Comparison of ENCODE assay signal across 12 cellular contexts in genomic region chr14:22569749-22570131, GRCh38. TPM values are rescaled to one million over a fixed set of nuclear protein-coding genes. Genes with fewer than 3 reads are reported as not detected.
DNase-seq lines count a peak whose midpoint lies in the region; ATAC-seq and TF ChIP-seq lines count a peak whose summit lies in the region.
"Had no signal": no experiment of that assay in that cellular context is flagged by ENCODE, and none has a peak within 500 bp of the region (broad histone marks: within the 10 kb centered on the region; RNA-seq: fewer than 3 reads in every experiment).

No MANE protein-coding gene starts in this region.

- intact Hi-C loops in activated CD8-positive, alpha-beta T cell treated with anti-CD3 and anti-CD28 coated beads for 36 hours (cut with micrococcal nuclease), result loop anchor here (1.0 to 10.0 kb wide), 7 partner anchors 12 to 652 kb away; partner anchors contain the start of gene MRPL52

- peak overlapping the region; percentile 86 for H3K4me3 Mint-ChIP-seq in activated CD8-positive, alpha-beta T cell treated with anti-CD3 and anti-CD28 coated beads for 36 hours

- H3K36me3 ChIP-seq in BLaER1, result peaks cover 45% of the 10 kb centered on the region
- peaks cover 38 to 39% of the 10 kb centered on the region in 2 donors for H3K36me3 ChIP-seq in mucosa of rectum (ENCODE audit: control insufficient read depth in 2 of 2, insufficient read depth in 2 of 2, low read length in 2 of 2)

- peak overlapping the region; percentile 94 for H3K27ac Mint-ChIP-seq in activated CD8-positive, alpha-beta T cell treated with anti-CD3 and anti-CD28 coated beads for 36 hours

- POLR2A ChIA-PET in activated CD8-positive, alpha-beta T cell treated with anti-CD3 and anti-CD28 coated beads for 36 hours (lab: Charles Lee), result interaction anchor here (0.6 to 15.6 kb wide), 27 partner anchors 10 to 716 kb away, joined by 3 to 397 read pairs (median 5); partner anchors contain the start of genes DAD1 and OXA1L

- H3K9me3 ChIP-seq in BLaER1 (no peaks in the 10 kb centered on the region), mucosa of rectum (ENCODE audit: control insufficient read depth in 2 of 2, low read length in 2 of 2) (no peaks in the 10 kb centered on the region)

- peak overlapping the region; percentile 90 for H3K4me2 ChIP-seq in BLaER1
- H3K4me2 ChIP-seq: PC-9 had no signal

- H3K27me3 ChIP-seq in BLaER1 (no peaks in the 10 kb centered on the region), mucosa of rectum (ENCODE audit: control insufficient read depth in 2 of 2, insufficient read depth in 2 of 2, low read length in 2 of 2) (no peaks in the 10 kb centered on the region)

- H3K4me3 ChIP-seq in BLaER1 (peak overlapping the region; percentile 58), GM12865 (ENCODE audit: low read depth, low read length) (peak overlapping the region; percentile 63), mucosa of rectum (ENCODE audit: low read length in 2 of 2) (no peak overlapping the region)
- H3K4me3 ChIP-seq: PC-9 had no signal

- no peaks in the 10 kb centered on the region for H3K9me3 Mint-ChIP-seq in activated CD8-positive, alpha-beta T cell treated with anti-CD3 and anti-CD28 coated beads for 36 hours

- DNase-seq in GM12865 (ENCODE audit: low read depth), result peak; percentile 25
- DNase-seq in activated CD8-positive, alpha-beta T cell treated with anti-CD3 and anti-CD28 coated beads for 36 hours, result peak; percentile 15
- DNase-seq in NCI-H526 treated with DMSO at 0.1 percent for 48 hours (lab: John Stamatoyannopoulos, UW), result no peak
- no peak for DNase-seq in SIG-M5 treated with dmso at 0.1 percent for 504 hours (lab: John Stamatoyannopoulos, UW; ENCODE audit: unreplicated experiment)
- DNase-seq: left ventricle myocardium superior had no signal

- CTCF ChIA-PET in activated CD8-positive, alpha-beta T cell treated with anti-CD3 and anti-CD28 coated beads for 36 hours (lab: Charles Lee), result interaction anchor here (0.6 to 10.0 kb wide), 137 partner anchors 9 to 1155 kb away, joined by 3 to 259 read pairs (median 5); partner anchors contain the start of genes ABHD4, AJUBA, DAD1 and HAUS4

- H3K27me3 Mint-ChIP-seq in activated CD8-positive, alpha-beta T cell treated with anti-CD3 and anti-CD28 coated beads for 36 hours, result no peaks in the 10 kb centered on the region

- H3K4me1 ChIP-seq in BLaER1 (peaks cover 62% of the 10 kb centered on the region), mucosa of rectum (ENCODE audit: control insufficient read depth in 2 of 2, insufficient read depth in 2 of 2, low read length in 2 of 2) (peaks cover 1 to 4% of the 10 kb centered on the region in 2 donors)

- TF ChIP-seq CTCF in GM12865 (IDR thresholded peaks at IDR 0.05; ENCODE audit: insufficient read depth, low read depth, low read length, missing control alignments), result no peak
- TF ChIP-seq CTCF in activated CD8-positive, alpha-beta T cell treated with anti-CD3 and anti-CD28 coated beads for 36 hours (IDR thresholded peaks at IDR 0.05), result no peak

- H3K27ac ChIP-seq in BLaER1 (peak overlapping the region; percentile 100), mucosa of rectum (ENCODE audit: low read depth in 2 of 2, low read length in 2 of 2) (peak overlapping the region; percentile 17 to 44)
- H3K27ac ChIP-seq: C4-2B, parathyroid adenoma had no signal

- H3K9ac ChIP-seq in BLaER1 (peak overlapping the region; percentile 66), mucosa of rectum (ENCODE audit: low read depth in 1 of 2, low read length in 2 of 2) (no peak overlapping the region)
- H3K9ac ChIP-seq: parathyroid adenoma had no signal

- peaks cover 69% of the 10 kb centered on the region for H3K36me3 Mint-ChIP-seq in activated CD8-positive, alpha-beta T cell treated with anti-CD3 and anti-CD28 coated beads for 36 hours (ENCODE audit: low read depth)

- no peak for ATAC-seq in activated CD8-positive, alpha-beta T cell treated with anti-CD3 and anti-CD28 coated beads for 36 hours
- ATAC-seq in GM18498 (IDR thresholded peaks at IDR 0.05; ENCODE audit: unreplicated experiment), result no peak
- ATAC-seq in HG03439 (IDR thresholded peaks at IDR 0.05; ENCODE audit: unreplicated experiment), result no peak

- H3K4me1 Mint-ChIP-seq in activated CD8-positive, alpha-beta T cell treated with anti-CD3 and anti-CD28 coated beads for 36 hours (ENCODE audit: low read depth), result peaks cover 66% of the 10 kb centered on the region

- no peaks in the 10 kb centered on the region for H4K20me1 ChIP-seq in BLaER1

RNA-seq across cellular contexts. Expression of gene DAD1, which starts 19.3 kb away (rescaled TPM):
- 100 to 1,000 TPM; 194 to 196 TPM for total RNA-seq in activated CD8-positive, alpha-beta T cell treated with anti-CD3 and anti-CD28 coated beads for 36 hours

RNA-seq across cellular contexts. Expression of gene ABHD4, which starts 28.4 kb away (rescaled TPM):
- 1 to 10 TPM; 8.6 to 9.4 TPM for total RNA-seq in activated CD8-positive, alpha-beta T cell treated with anti-CD3 and anti-CD28 coated beads for 36 hours

Comparison
In these comparisons a context has a peak if more than half of its experiments do, and no peak if none do; other contexts are left out.
1. H3K4me3 ChIP-seq: peak in BLaER1 (single experiment) and GM12865 (single experiment); none in mucosa of rectum (0 of 2).
2. DNase-seq: peak in GM12865 (single experiment) and activated CD8-positive, alpha-beta T cell treated with anti-CD3 and anti-CD28 coated beads for 36 hours (single experiment); none in NCI-H526 treated with DMSO at 0.1 percent for 48 hours (single experiment) and SIG-M5 treated with dmso at 0.1 percent for 504 hours (single experiment).